In genomic region chr6:722077-722524, GRCh38 we compare ENCODE assay signal across 8 cellular contexts. TPM values are rescaled to one million over a fixed set of nuclear protein-coding genes. Genes with fewer than 3 reads are reported as not detected.
DNase-seq lines count a peak whose midpoint lies in the region; ATAC-seq, FAIRE-seq and TF ChIP-seq lines count a peak whose summit lies in the region.

No MANE protein-coding gene starts in this region.

- no peaks in the 10 kb centered on the region for H3K36me3 Mint-ChIP-seq in activated T-cell treated with anti-CD3 and anti-CD28 coated beads, Interleukin-2, amount 50 U/mL, for 4 hours (ENCODE audit: insufficient read depth)
- H3K36me3 Mint-ChIP-seq in natural killer cell treated with Interleukin-12 subunit alpha and Interleukin-12 subunit beta and Interleukin-15 and Interleukin-18, amount 100 ng/mL, for 72 hours, result no peaks in the 10 kb centered on the region
- H3K36me3 Mint-ChIP-seq in stimulated activated naive B cell treated with anti-CD40 and anti-IgM and Interleukin-4, amounts not matched to agents 10 μg/mL and 1 μg/mL and 100 μg/mL, for 72 hours, result no peaks in the 10 kb centered on the region

- H3K27me3 ChIP-seq in esophagus squamous epithelium, result peaks cover 0 to 7% (median 0%) of the 10 kb centered on the region in 4 donors

- DNase-seq in DMS114 treated with DMSO at 0.1 percent for 48 hours (lab: John Stamatoyannopoulos, UW; ENCODE audit: unreplicated experiment) (peak; percentile 73), HS-5 (ENCODE audit: low read depth) (peak; percentile 52), RCC 7860 (ENCODE audit: low spot score) (peak; percentile 30), esophagus squamous epithelium (lab: John Stamatoyannopoulos, UW) (no peak)
- peak; percentile 68 for DNase-seq in activated T-cell treated with anti-CD3 and anti-CD28 coated beads, Interleukin-2, amount 50 U/mL, for 4 hours
- peak; percentile 82 for DNase-seq in natural killer cell treated with Interleukin-12 subunit alpha and Interleukin-12 subunit beta and Interleukin-15 and Interleukin-18, amount 100 ng/mL, for 72 hours (ENCODE audit: low spot score)
- DNase-seq in stimulated activated naive B cell treated with anti-CD40 and anti-IgM and Interleukin-4, amounts not matched to agents 10 μg/mL and 1 μg/mL and 100 μg/mL, for 72 hours, result peak; percentile 48

- H3K4me1 Mint-ChIP-seq in activated T-cell treated with anti-CD3 and anti-CD28 coated beads, Interleukin-2, amount 50 U/mL, for 4 hours (ENCODE audit: low read depth), result peaks cover 2% of the 10 kb centered on the region
- H3K4me1 Mint-ChIP-seq in natural killer cell treated with Interleukin-12 subunit alpha and Interleukin-12 subunit beta and Interleukin-15 and Interleukin-18, amount 100 ng/mL, for 72 hours (ENCODE audit: low read depth in 2 of 2), result peaks cover 9 to 12% of the 10 kb centered on the region in 2 donors
- peaks cover 0 to 2% of the 10 kb centered on the region in 2 donors for H3K4me1 Mint-ChIP-seq in stimulated activated naive B cell treated with anti-CD40 and anti-IgM and Interleukin-4, amounts not matched to agents 10 μg/mL and 1 μg/mL and 100 μg/mL, for 72 hours

- no peak overlapping the region for H3K27ac ChIP-seq in esophagus squamous epithelium

- peaks cover 7% of the 10 kb centered on the region for H3K27me3 Mint-ChIP-seq in activated T-cell treated with anti-CD3 and anti-CD28 coated beads, Interleukin-2, amount 50 U/mL, for 4 hours (ENCODE audit: low read depth)
- peaks cover 16 to 33% of the 10 kb centered on the region in 2 donors for H3K27me3 Mint-ChIP-seq in natural killer cell treated with Interleukin-12 subunit alpha and Interleukin-12 subunit beta and Interleukin-15 and Interleukin-18, amount 100 ng/mL, for 72 hours
- H3K27me3 Mint-ChIP-seq in stimulated activated naive B cell treated with anti-CD40 and anti-IgM and Interleukin-4, amounts not matched to agents 10 μg/mL and 1 μg/mL and 100 μg/mL, for 72 hours, result peaks cover 14 to 41% of the 10 kb centered on the region in 2 donors

- H3K9me3 ChIP-seq in esophagus squamous epithelium, result no peaks in the 10 kb centered on the region

- 6 to 7% methylated on average over 11 of the region's 11 CpGs for WGBS in esophagus squamous epithelium, 2 donors

- peak; percentile 78 to 82 for ATAC-seq in activated T-cell treated with anti-CD3 and anti-CD28 coated beads, Interleukin-2, amount 50 U/mL, for 4 hours
- peak in 1 of 2 donors; percentile 80 for ATAC-seq in natural killer cell treated with Interleukin-12 subunit alpha and Interleukin-12 subunit beta and Interleukin-15 and Interleukin-18, amount 100 ng/mL, for 72 hours
- peak; percentile 75 to 85 for ATAC-seq in stimulated activated naive B cell treated with anti-CD40 and anti-IgM and Interleukin-4, amounts not matched to agents 10 μg/mL and 1 μg/mL and 100 μg/mL, for 72 hours (replicated peaks)
- ATAC-seq in HG03108 (IDR thresholded peaks at IDR 0.05; ENCODE audit: unreplicated experiment), result no peak

- FAIRE-seq in RCC 7860 (lab: Jason Lieb, UNC), result peak; percentile 36

- TF ChIP-seq CTCF in esophagus squamous epithelium (IDR thresholded peaks at IDR 0.05), result peak; percentile 78 to 88 (median 82)

- no peaks in the 10 kb centered on the region for H3K9me3 Mint-ChIP-seq in activated T-cell treated with anti-CD3 and anti-CD28 coated beads, Interleukin-2, amount 50 U/mL, for 4 hours
- no peaks in the 10 kb centered on the region for H3K9me3 Mint-ChIP-seq in natural killer cell treated with Interleukin-12 subunit alpha and Interleukin-12 subunit beta and Interleukin-15 and Interleukin-18, amount 100 ng/mL, for 72 hours
- peaks cover 0 to 4% of the 10 kb centered on the region in 2 donors for H3K9me3 Mint-ChIP-seq in stimulated activated naive B cell treated with anti-CD40 and anti-IgM and Interleukin-4, amounts not matched to agents 10 μg/mL and 1 μg/mL and 100 μg/mL, for 72 hours

- no peak for TF ChIP-seq POLR2A in esophagus squamous epithelium (IDR thresholded peaks at IDR 0.05)

- H3K36me3 ChIP-seq in esophagus squamous epithelium, result no peaks in the 10 kb centered on the region

- H3K4me1 ChIP-seq in esophagus squamous epithelium, result peaks cover 0 to 4% (median 0%) of the 10 kb centered on the region in 3 donors

- H3K4me3 Mint-ChIP-seq in activated T-cell treated with anti-CD3 and anti-CD28 coated beads, Interleukin-2, amount 50 U/mL, for 4 hours, result no peak overlapping the region
- peak overlapping the region; percentile 20 for H3K4me3 Mint-ChIP-seq in natural killer cell treated with Interleukin-12 subunit alpha and Interleukin-12 subunit beta and Interleukin-15 and Interleukin-18, amount 100 ng/mL, for 72 hours
- H3K4me3 Mint-ChIP-seq in stimulated activated naive B cell treated with anti-CD40 and anti-IgM and Interleukin-4, amounts not matched to agents 10 μg/mL and 1 μg/mL and 100 μg/mL, for 72 hours, result no peak overlapping the region

- no peak overlapping the region for H3K4me3 ChIP-seq in esophagus squamous epithelium

- intact Hi-C loops in esophagus squamous epithelium (cut with DNase I), result loop anchor here (10.0 kb wide), 1 partner anchor 663 kb away; the partner anchor contains the start of gene FOXF2

- no peak overlapping the region for H3K27ac Mint-ChIP-seq in natural killer cell treated with Interleukin-12 subunit alpha and Interleukin-12 subunit beta and Interleukin-15 and Interleukin-18, amount 100 ng/mL, for 72 hours
- H3K27ac Mint-ChIP-seq in stimulated activated naive B cell treated with anti-CD40 and anti-IgM and Interleukin-4, amounts not matched to agents 10 μg/mL and 1 μg/mL and 100 μg/mL, for 72 hours, result no peak overlapping the region

RNA-seq across cellular contexts. Expression of gene EXOC2, which starts 29.2 kb away (rescaled TPM):
- 10 to 100 TPM; 29.8 to 31.3 (median 30.0) TPM for total RNA-seq in activated T-cell treated with anti-CD3 and anti-CD28 coated beads, Interleukin-2, amount 50 U/mL, for 4 hours
- 10 to 100 TPM; 17.8 to 24.8 (median 21.4) TPM for total RNA-seq in esophagus squamous epithelium
- 10 to 100 TPM; 34.0 to 46.1 TPM for total RNA-seq in natural killer cell treated with Interleukin-12 subunit alpha and Interleukin-12 subunit beta and Interleukin-15 and Interleukin-18, amount 100 ng/mL, for 72 hours
